In the genomic region with DNA sequence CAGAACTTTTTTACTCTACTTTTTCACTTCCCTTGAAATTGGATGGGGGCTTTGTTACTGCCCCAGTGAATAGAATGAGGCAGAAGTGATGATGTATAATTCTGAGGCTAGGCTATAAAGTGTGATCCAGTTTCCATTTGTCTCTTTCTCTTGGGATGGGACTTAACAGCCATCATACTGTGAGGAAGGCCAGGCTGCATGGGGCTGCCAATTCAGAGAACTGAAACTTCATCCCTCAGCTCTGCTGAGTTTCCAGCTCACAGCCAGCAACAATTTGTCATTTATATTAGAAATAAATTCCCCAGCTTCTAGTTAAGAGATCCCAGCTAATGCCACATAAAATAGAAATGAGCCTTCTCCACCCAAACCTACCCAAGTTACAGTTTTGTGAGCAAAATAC, we compare ENCODE assay signal across 36 cellular contexts.
"Had no signal": no experiment of that assay in that cellular context is flagged by ENCODE, and none has a peak within 500 bp of the region (broad histone marks: within the 10 kb centered on the region; RNA-seq: fewer than 3 reads in every experiment).

No MANE protein-coding gene starts in this region.

- H3K9ac ChIP-seq: KMS-11 had no signal

- H3K27me3 ChIP-seq: MG63 had no signal

- H3K4me3 ChIP-seq: MG63 had no signal

- H3K36me3 ChIP-seq: MG63 had no signal

- H3K27ac ChIP-seq: KMS-11 had no signal

- H3K4me2 ChIP-seq: KMS-11 had no signal

- DNase-seq: Karpas-422, Kasumi-1, KBM-7, KG1, MG63, MM.1S, MV-4-11, NCI-H1048, NCI-H1092, NCI-H1092 treated with DMSO at 0.1 percent for 48 hours, NCI-H1105, NCI-H1105 treated with DMSO at 0.1 percent for 48 hours, NCI-H1417, NCI-H1417 treated with DMSO at 0.1 percent for 48 hours, NCI-H1436, NCI-H1436 treated with DMSO at 0.1 percent for 48 hours, NCI-H146, NCI-H1694, NCI-H1694 treated with DMSO at 0.1 percent for 48 hours, NCI-H187, NCI-H187 treated with DMSO at 0.1 percent for 48 hours, NCI-H1930, NCI-H2029, NCI-H2029 treated with DMSO at 0.1 percent for 48 hours, NCI-H2081, NCI-H2081 treated with DMSO at 0.1 percent for 48 hours, NCI-H2107, NCI-H2171, NCI-H2171 treated with DMSO at 0.1 percent for 48 hours, NCI-H2227 treated with DMSO at 0.1 percent for 48 hours, NCI-H226, NCI-H345, NCI-H446, NCI-H446 treated with DMSO at 0.1 percent for 48 hours, NCI-H510A had no signal

- H3K9me3 ChIP-seq: MG63 had no signal
